Comparison of ENCODE assay signal across 1 cellular context in genomic region chr2:49113046-49113445, GRCh38.
TF ChIP-seq lines count a peak whose summit lies in the region.

No MANE protein-coding gene starts in this region.

TF ChIP-seq in SK-N-SH, 30 proteins besides CTCF, POLR2A, EP300 and RAD21 (continued from another document):
- TF ChIP-seq MAX (IDR thresholded peaks at IDR 0.05; ENCODE audit: low read depth) (no peak), FOSL2 (IDR thresholded peaks at IDR 0.05; ENCODE audit: borderline replicate concordance, low read depth) (no peak), CHD2 (IDR thresholded peaks at IDR 0.05; ENCODE audit: low read length, partially characterized antibody) (no peak), EZH2phosphoT487 (IDR thresholded peaks at IDR 0.05; ENCODE audit: borderline replicate concordance, low read depth) (no peak), TAF1 (IDR thresholded peaks at IDR 0.05; ENCODE audit: borderline replicate concordance, low read depth, low read length) (no peak), SMC3 (IDR thresholded peaks at IDR 0.05; ENCODE audit: low read depth, low read length) (no peak), ELF1 (IDR thresholded peaks at IDR 0.05) (no peak), TCF12 (IDR thresholded peaks at IDR 0.05) (no peak), NRF1 (IDR thresholded peaks at IDR 0.05; ENCODE audit: low read depth, low read length) (no peak), SIN3A (IDR thresholded peaks at IDR 0.05; ENCODE audit: borderline replicate concordance, low read depth, low read length) (no peak), GABPA (IDR thresholded peaks at IDR 0.05; ENCODE audit: low read depth) (no peak), IRF3 (IDR thresholded peaks at IDR 0.05; ENCODE audit: low read depth, low read length) (no peak)
